10 cellular contexts compared by ENCODE assay signal in genomic region chr14:74609721-74610120, GRCh38. TPM values are rescaled to one million over a fixed set of nuclear protein-coding genes. Genes with fewer than 3 reads are reported as not detected.
A peak's percentile ranks its signal among the peaks of the same experiment; 100 is the strongest.
DNase-seq lines count a peak whose midpoint lies in the region; ATAC-seq and TF ChIP-seq lines count a peak whose summit lies in the region.
"Had no signal": no experiment of that assay in that cellular context is flagged by ENCODE, and none has a peak within 500 bp of the region (broad histone marks: within the 10 kb centered on the region; RNA-seq: fewer than 3 reads in every experiment).

No MANE protein-coding gene starts in this region.

- no peaks in the 10 kb centered on the region for H3K36me3 Mint-ChIP-seq in CD8-positive, alpha-beta T cell
- peaks cover 6% of the 10 kb centered on the region for H3K36me3 Mint-ChIP-seq in central memory CD8-positive, alpha-beta T cell (ENCODE audit: insufficient read depth)
- no peaks in the 10 kb centered on the region for H3K36me3 Mint-ChIP-seq in neural crest cell (ENCODE audit: low read depth)
- H3K36me3 Mint-ChIP-seq in Calu3 (ENCODE audit: insufficient read depth, unreplicated experiment) = peaks cover 13% of the 10 kb centered on the region

- no peak for TF ChIP-seq CTCF in CD8-positive, alpha-beta T cell (IDR thresholded peaks at IDR 0.05)
- TF ChIP-seq CTCF in neural crest cell (conservative IDR thresholded peaks at IDR 0.05) (no peak), Calu3 (IDR thresholded peaks at IDR 0.05; ENCODE audit: unreplicated experiment) (no peak)

- peak overlapping the region; percentile 56 for H3K4me3 Mint-ChIP-seq in CD8-positive, alpha-beta T cell
- peak overlapping the region; percentile 50 for H3K4me3 Mint-ChIP-seq in central memory CD8-positive, alpha-beta T cell
- H3K4me3 Mint-ChIP-seq in neural crest cell = peak overlapping the region; percentile 59
- H3K4me3 Mint-ChIP-seq in Calu3 (ENCODE audit: low read depth, unreplicated experiment) = no peak overlapping the region

- no peaks in the 10 kb centered on the region for H3K27me3 ChIP-seq in CD8-positive, alpha-beta T cell (ENCODE audit: insufficient read depth, low read length)

- H3K9me3 ChIP-seq in CD8-positive, alpha-beta T cell (ENCODE audit: low read length) = no peaks in the 10 kb centered on the region
- H3K9me3 ChIP-seq: esophagus squamous epithelium had no signal

- H3K36me3 ChIP-seq in CD8-positive, alpha-beta T cell (ENCODE audit: insufficient read depth, low read length) = no peaks in the 10 kb centered on the region
- H3K36me3 ChIP-seq: esophagus squamous epithelium had no signal

- DNase-seq in CD8-positive, alpha-beta T cell = no peak
- DNase-seq in LHCN-M2 (ENCODE audit: low read depth) = peak; percentile 68
- no peak for DNase-seq in central memory CD8-positive, alpha-beta T cell (ENCODE audit: low spot score in 2 of 2)
- DNase-seq in neural crest cell (ENCODE audit: low read depth, low spot score) = no peak
- no peak for DNase-seq in Calu3
- DNase-seq in DMS79 treated with DMSO at 0.1 percent for 48 hours (lab: John Stamatoyannopoulos, UW) = no peak
- no peak for DNase-seq in activated CD4-positive, alpha-beta T cell treated with anti-CD3 and anti-CD28 coated beads, Interleukin-2, amount 50 U/mL, for 4 hours
- DNase-seq: esophagus squamous epithelium, GF-D8, PC-3 had no signal

- no peak overlapping the region for H3K27ac ChIP-seq in CD8-positive, alpha-beta T cell (ENCODE audit: low read depth, low read length)

- peaks cover 4% of the 10 kb centered on the region for H3K4me1 ChIP-seq in CD8-positive, alpha-beta T cell (ENCODE audit: insufficient read depth, low read length)

- H3K4me1 Mint-ChIP-seq in CD8-positive, alpha-beta T cell (ENCODE audit: low read depth) = peaks cover 25% of the 10 kb centered on the region
- H3K4me1 Mint-ChIP-seq in central memory CD8-positive, alpha-beta T cell = peaks cover 29% of the 10 kb centered on the region
- peaks cover 14% of the 10 kb centered on the region for H3K4me1 Mint-ChIP-seq in neural crest cell
- H3K4me1 Mint-ChIP-seq in Calu3 (ENCODE audit: low read depth, unreplicated experiment) = peaks cover 25% of the 10 kb centered on the region

- H3K9me3 Mint-ChIP-seq in CD8-positive, alpha-beta T cell = no peaks in the 10 kb centered on the region
- no peaks in the 10 kb centered on the region for H3K9me3 Mint-ChIP-seq in central memory CD8-positive, alpha-beta T cell
- H3K9me3 Mint-ChIP-seq in neural crest cell = no peaks in the 10 kb centered on the region
- no peaks in the 10 kb centered on the region for H3K9me3 Mint-ChIP-seq in Calu3 (ENCODE audit: low read depth, unreplicated experiment)

- POLR2A ChIA-PET in CD8-positive, alpha-beta T cell (lab: Charles Lee) = interaction anchor here (0.6 to 2.0 kb wide), 4 partner anchors 9 to 195 kb away, joined by 3 to 17 read pairs (median 8); partner anchors contain the start of gene YLPM1

- intact Hi-C loops in CD8-positive, alpha-beta T cell (cut with DNase I, micrococcal nuclease) = loop anchor here (1.0 to 10.0 kb wide), 16 partner anchors 63 to 1375 kb away; partner anchors contain the start of genes AREL1 (in 2 of the 2), FCF1 (in 2 of the 2), ISCA2 (in 2 of the 2) and NPC2 (in 2 of the 2)
- intact Hi-C loops in Calu3 (cut with micrococcal nuclease; ENCODE audit: unreplicated experiment) = loop anchor here (1.0 to 10.0 kb wide), 3 partner anchors 105 to 195 kb away; partner anchors contain the start of genes AREL1, FCF1 and YLPM1

- no TSS peak for BruUV-seq in Calu3 (replicated peaks; lab: Mats Ljungman, UMichigan)

- ATAC-seq in CD8-positive, alpha-beta T cell = no peak
- ATAC-seq in central memory CD8-positive, alpha-beta T cell (replicated peaks; ENCODE audit: extremely low read depth, poor library complexity, severe bottlenecking) = no peak

- no peaks in the 10 kb centered on the region for H3K27me3 Mint-ChIP-seq in CD8-positive, alpha-beta T cell (ENCODE audit: low read depth)
- H3K27me3 Mint-ChIP-seq in central memory CD8-positive, alpha-beta T cell = no peaks in the 10 kb centered on the region
- H3K27me3 Mint-ChIP-seq in neural crest cell (ENCODE audit: low read depth) (peaks cover 48% of the 10 kb centered on the region), Calu3 (ENCODE audit: unreplicated experiment) (no peaks in the 10 kb centered on the region)

- CTCF ChIA-PET in CD8-positive, alpha-beta T cell (lab: Charles Lee) = interaction anchor here (0.6 to 2.7 kb wide), 38 partner anchors 9 to 479 kb away, joined by 3 to 22 read pairs (median 6); partner anchors contain the start of genes AREL1, FCF1 and YLPM1
- CTCF ChIA-PET in Calu3 (lab: Charles Lee) = interaction anchor here (0.5 to 1.7 kb wide), 10 partner anchors 9 to 195 kb away, joined by 3 to 20 read pairs (median 6); partner anchors contain the start of genes ISCA2 and NPC2

- no peak overlapping the region for H3K4me3 ChIP-seq in CD8-positive, alpha-beta T cell (ENCODE audit: low read depth, low read length)

- H3K27ac Mint-ChIP-seq in CD8-positive, alpha-beta T cell = no peak overlapping the region
- H3K27ac Mint-ChIP-seq in central memory CD8-positive, alpha-beta T cell (ENCODE audit: low read depth) = no peak overlapping the region
- no peak overlapping the region for H3K27ac Mint-ChIP-seq in neural crest cell (ENCODE audit: unreplicated experiment)
- H3K27ac Mint-ChIP-seq in Calu3 (ENCODE audit: unreplicated experiment) = no peak overlapping the region

RNA-seq across cellular contexts. Expression of gene LTBP2, which starts 2.3 kb away (rescaled TPM):
- total RNA-seq in CD8-positive, alpha-beta T cell = under 1 TPM; 0.44 to 0.81 TPM
- total RNA-seq in LHCN-M2 (2014; rRNA removed) = 151 and 211 TPM in 2 replicates
- polyA plus RNA-seq in LHCN-M2 (2012) = 104 TPM
- 0.93 and 1.3 TPM in 2 replicates for total RNA-seq in neural crest cell
- total RNA-seq in Calu3 (2022) = 1.3 and 4.3 TPM in 2 replicates

Comparison
In these comparisons a context has a peak if more than half of its experiments do, and no peak if none do; other contexts are left out.
1. RNA of gene LTBP2, which starts 2.3 kb away (total RNA-seq): 151 to 211 TPM in LHCN-M2; 1.3 to 4.3 TPM in Calu3, 0.93 to 1.3 TPM in neural crest cell and 0.44 to 0.81 TPM in CD8-positive, alpha-beta T cell; every median in the first group is over 10 times any median in the second.